ENCODE assay signal across 1 cellular context in the genomic region with DNA sequence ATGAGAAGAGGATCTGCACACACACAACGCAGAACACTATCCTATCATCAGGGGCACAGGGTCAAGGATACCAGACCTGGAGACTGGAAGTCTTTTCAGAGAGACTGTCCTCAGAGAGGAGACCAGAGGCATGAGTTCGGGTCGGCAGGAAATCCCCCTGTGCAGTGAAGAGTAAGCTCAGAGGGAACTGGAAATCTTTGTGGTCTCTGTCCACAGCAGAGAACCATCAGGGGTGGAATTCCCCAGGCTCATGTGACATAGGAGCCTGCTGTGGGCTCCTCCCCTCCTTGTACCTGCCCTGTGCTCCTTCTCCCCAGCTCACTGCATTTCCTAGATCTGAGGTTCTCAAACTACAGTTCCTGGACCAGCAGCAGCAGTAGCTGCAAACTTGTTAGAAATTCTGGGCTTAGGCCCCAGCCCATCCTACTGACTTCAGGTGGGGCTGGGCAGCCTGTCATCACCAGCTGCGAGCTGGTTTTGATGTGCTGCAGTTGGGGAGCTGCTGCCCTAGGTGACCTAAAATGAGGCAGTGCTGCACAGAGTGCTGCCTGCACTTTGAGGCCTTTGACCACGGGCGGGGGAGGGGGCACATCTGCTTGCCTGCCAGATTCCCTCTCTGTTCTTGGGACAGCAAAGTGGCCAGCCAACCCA.
TF ChIP-seq lines count a peak whose summit lies in the region.

No MANE protein-coding gene starts in this region.

TF ChIP-seq in GM12878, 131 proteins besides CTCF, POLR2A, EP300 and RAD21 (continued from another document and continues in another):
- TF ChIP-seq STAT3 (IDR thresholded peaks at IDR 0.05; ENCODE audit: low read depth, low read length), result no peak
- peak; percentile 52 for TF ChIP-seq MEF2B (IDR thresholded peaks at IDR 0.05; ENCODE audit: partially characterized antibody, poor library complexity, severe bottlenecking)
- TF ChIP-seq, protein P1, sequence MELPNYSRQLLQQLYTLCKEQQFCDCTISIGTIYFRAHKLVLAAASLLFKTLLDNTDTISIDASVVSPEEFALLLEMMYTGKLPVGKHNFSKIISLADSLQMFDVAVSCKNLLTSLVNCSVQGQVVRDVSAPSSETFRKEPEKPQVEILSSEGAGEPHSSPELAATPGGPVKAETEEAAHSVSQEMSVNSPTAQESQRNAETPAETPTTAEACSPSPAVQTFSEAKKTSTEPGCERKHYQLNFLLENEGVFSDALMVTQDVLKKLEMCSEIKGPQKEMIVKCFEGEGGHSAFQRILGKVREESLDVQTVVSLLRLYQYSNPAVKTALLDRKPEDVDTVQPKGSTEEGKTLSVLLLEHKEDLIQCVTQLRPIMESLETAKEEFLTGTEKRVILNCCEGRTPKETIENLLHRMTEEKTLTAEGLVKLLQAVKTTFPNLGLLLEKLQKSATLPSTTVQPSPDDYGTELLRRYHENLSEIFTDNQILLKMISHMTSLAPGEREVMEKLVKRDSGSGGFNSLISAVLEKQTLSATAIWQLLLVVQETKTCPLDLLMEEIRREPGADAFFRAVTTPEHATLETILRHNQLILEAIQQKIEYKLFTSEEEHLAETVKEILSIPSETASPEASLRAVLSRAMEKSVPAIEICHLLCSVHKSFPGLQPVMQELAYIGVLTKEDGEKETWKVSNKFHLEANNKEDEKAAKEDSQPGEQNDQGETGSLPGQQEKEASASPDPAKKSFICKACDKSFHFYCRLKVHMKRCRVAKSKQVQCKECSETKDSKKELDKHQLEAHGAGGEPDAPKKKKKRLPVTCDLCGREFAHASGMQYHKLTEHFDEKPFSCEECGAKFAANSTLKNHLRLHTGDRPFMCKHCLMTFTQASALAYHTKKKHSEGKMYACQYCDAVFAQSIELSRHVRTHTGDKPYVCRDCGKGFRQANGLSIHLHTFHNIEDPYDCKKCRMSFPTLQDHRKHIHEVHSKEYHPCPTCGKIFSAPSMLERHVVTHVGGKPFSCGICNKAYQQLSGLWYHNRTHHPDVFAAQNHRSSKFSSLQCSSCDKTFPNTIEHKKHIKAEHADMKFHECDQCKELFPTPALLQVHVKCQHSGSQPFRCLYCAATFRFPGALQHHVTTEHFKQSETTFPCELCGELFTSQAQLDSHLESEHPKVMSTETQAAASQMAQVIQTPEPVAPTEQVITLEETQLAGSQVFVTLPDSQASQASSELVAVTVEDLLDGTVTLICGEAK (IDR thresholded peaks at IDR 0.05; ENCODE audit: borderline replicate concordance), result peak; percentile 41; the same call in 1 of the 2 replicates
- peak; percentile 74; the same call in 1 of the 2 replicates for TF ChIP-seq NBN (IDR thresholded peaks at IDR 0.05)
- no peak for TF ChIP-seq NR2C1 (IDR thresholded peaks at IDR 0.05)
- TF ChIP-seq TAF1 (IDR thresholded peaks at IDR 0.05; ENCODE audit: borderline replicate concordance, low read depth, low read length), result peak; percentile 62
- TF ChIP-seq, protein P2, sequence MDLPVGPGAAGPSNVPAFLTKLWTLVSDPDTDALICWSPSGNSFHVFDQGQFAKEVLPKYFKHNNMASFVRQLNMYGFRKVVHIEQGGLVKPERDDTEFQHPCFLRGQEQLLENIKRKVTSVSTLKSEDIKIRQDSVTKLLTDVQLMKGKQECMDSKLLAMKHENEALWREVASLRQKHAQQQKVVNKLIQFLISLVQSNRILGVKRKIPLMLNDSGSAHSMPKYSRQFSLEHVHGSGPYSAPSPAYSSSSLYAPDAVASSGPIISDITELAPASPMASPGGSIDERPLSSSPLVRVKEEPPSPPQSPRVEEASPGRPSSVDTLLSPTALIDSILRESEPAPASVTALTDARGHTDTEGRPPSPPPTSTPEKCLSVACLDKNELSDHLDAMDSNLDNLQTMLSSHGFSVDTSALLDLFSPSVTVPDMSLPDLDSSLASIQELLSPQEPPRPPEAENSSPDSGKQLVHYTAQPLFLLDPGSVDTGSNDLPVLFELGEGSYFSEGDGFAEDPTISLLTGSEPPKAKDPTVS (IDR thresholded peaks at IDR 0.05; ENCODE audit: low read depth, low read length), result no peak
- peak; percentile 86 to 87 for TF ChIP-seq IKZF2 (IDR thresholded peaks at IDR 0.05)
- 0 out of 2 replicates have a peak, but pooled peaks have one; percentile 12 for TF ChIP-seq SMARCA5 (IDR thresholded peaks at IDR 0.05)
- TF ChIP-seq MXI1 (IDR thresholded peaks at IDR 0.05; ENCODE audit: low read depth, low read length), result 0 out of 2 replicates have a peak, but pooled peaks have one; percentile 52
- TF ChIP-seq TCF12 (IDR thresholded peaks at IDR 0.05; ENCODE audit: low read depth, low read length), result peak; percentile 43; the same call in 1 of the 2 replicates
- TF ChIP-seq CREM (IDR thresholded peaks at IDR 0.05; ENCODE audit: low read depth), result peak; percentile 28
- TF ChIP-seq ZNF274 (IDR thresholded peaks at IDR 0.05; ENCODE audit: insufficient read depth, insufficient read length), result no peak
- TF ChIP-seq SKIL (IDR thresholded peaks at IDR 0.05; ENCODE audit: low read depth, poor library complexity, severe bottlenecking), result no peak
- no peak for TF ChIP-seq ASH2L (IDR thresholded peaks at IDR 0.05; ENCODE audit: borderline replicate concordance, low read depth)
- TF ChIP-seq TARDBP (IDR thresholded peaks at IDR 0.05; ENCODE audit: borderline replicate concordance), result no peak
- TF ChIP-seq JUNB (IDR thresholded peaks at IDR 0.05), result 0 out of 2 replicates have a peak, but pooled peaks have one; percentile 11
- TF ChIP-seq SIN3A (IDR thresholded peaks at IDR 0.05; ENCODE audit: low read depth, low read length), result peak; percentile 54; the same call in 1 of the 2 replicates
- 0 out of 2 replicates have a peak, but pooled peaks have one; percentile 10 for TF ChIP-seq WRNIP1 (IDR thresholded peaks at IDR 0.05; ENCODE audit: borderline replicate concordance, low read depth, low read length)
- peak; percentile 87 for TF ChIP-seq EED (IDR thresholded peaks at IDR 0.05; ENCODE audit: low read depth)
- TF ChIP-seq POLR2AphosphoS2 (IDR thresholded peaks at IDR 0.05; ENCODE audit: low read depth, low read length), result peak; percentile 63
- peak; percentile 48 for TF ChIP-seq HDAC6 (IDR thresholded peaks at IDR 0.05; ENCODE audit: unreplicated experiment)
- peak; percentile 39; the same call in 1 of the 2 replicates for TF ChIP-seq ATF7 (IDR thresholded peaks at IDR 0.05; ENCODE audit: low read depth)
- TF ChIP-seq NFIC (IDR thresholded peaks at IDR 0.05; ENCODE audit: low read depth, low read length), result peak; percentile 57; the same call in 1 of the 2 replicates
- TF ChIP-seq, protein P3, sequence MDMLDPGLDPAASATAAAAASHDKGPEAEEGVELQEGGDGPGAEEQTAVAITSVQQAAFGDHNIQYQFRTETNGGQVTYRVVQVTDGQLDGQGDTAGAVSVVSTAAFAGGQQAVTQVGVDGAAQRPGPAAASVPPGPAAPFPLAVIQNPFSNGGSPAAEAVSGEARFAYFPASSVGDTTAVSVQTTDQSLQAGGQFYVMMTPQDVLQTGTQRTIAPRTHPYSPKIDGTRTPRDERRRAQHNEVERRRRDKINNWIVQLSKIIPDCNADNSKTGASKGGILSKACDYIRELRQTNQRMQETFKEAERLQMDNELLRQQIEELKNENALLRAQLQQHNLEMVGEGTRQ (IDR thresholded peaks at IDR 0.05; ENCODE audit: borderline replicate concordance, low read depth, low read length), result peak; percentile 73
- peak; percentile 49 for TF ChIP-seq SP1 (IDR thresholded peaks at IDR 0.05; ENCODE audit: low read depth, low read length)
- peak; percentile 35; the same call in 1 of the 2 replicates for TF ChIP-seq TCF3 (IDR thresholded peaks at IDR 0.05; ENCODE audit: borderline replicate concordance, insufficient read depth, low read depth, low read length)
- no peak for TF ChIP-seq ZZZ3 (IDR thresholded peaks at IDR 0.05; ENCODE audit: control insufficient read depth, insufficient read length, low read depth)
- TF ChIP-seq SMAD1 (IDR thresholded peaks at IDR 0.05; ENCODE audit: low read depth, partially characterized antibody), result peak; percentile 48
- peak; percentile 68 to 70; a peak in 3 of 4 replicates for TF ChIP-seq BHLHE40 (IDR thresholded peaks at IDR 0.05; ENCODE audit: borderline replicate concordance in 1 of 2, low read depth in 2 of 2, low read length in 1 of 2)
- no peak for TF ChIP-seq NR2C2 (IDR thresholded peaks at IDR 0.05; ENCODE audit: borderline replicate concordance, control insufficient read depth, insufficient read length, low read depth)
- no peak for TF ChIP-seq ZSCAN29 (IDR thresholded peaks at IDR 0.05)
- peak; percentile 93 for TF ChIP-seq RAD51 (IDR thresholded peaks at IDR 0.05)
- TF ChIP-seq MLLT1 (IDR thresholded peaks at IDR 0.05), result no peak
- TF ChIP-seq SMC3 (IDR thresholded peaks at IDR 0.05; ENCODE audit: borderline replicate concordance, low read length), result no peak; the same call in 1 of the 2 replicates
- TF ChIP-seq, protein P4, sequence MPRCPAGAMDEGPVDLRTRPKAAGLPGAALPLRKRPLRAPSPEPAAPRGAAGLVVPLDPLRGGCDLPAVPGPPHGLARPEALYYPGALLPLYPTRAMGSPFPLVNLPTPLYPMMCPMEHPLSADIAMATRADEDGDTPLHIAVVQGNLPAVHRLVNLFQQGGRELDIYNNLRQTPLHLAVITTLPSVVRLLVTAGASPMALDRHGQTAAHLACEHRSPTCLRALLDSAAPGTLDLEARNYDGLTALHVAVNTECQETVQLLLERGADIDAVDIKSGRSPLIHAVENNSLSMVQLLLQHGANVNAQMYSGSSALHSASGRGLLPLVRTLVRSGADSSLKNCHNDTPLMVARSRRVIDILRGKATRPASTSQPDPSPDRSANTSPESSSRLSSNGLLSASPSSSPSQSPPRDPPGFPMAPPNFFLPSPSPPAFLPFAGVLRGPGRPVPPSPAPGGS (IDR thresholded peaks at IDR 0.05; ENCODE audit: borderline replicate concordance, insufficient read depth, low read depth, low read length, poor library complexity, severe bottlenecking), result peak; percentile 48
- no peak for TF ChIP-seq NRF1 (conservative IDR thresholded peaks at IDR 0.05; ENCODE audit: low read depth, low read length)
- TF ChIP-seq KDM1A (IDR thresholded peaks at IDR 0.05; ENCODE audit: borderline replicate concordance), result no peak
- peak; percentile 84 for TF ChIP-seq IRF4 (IDR thresholded peaks at IDR 0.05; ENCODE audit: low read depth, low read length)
- no peak for TF ChIP-seq ZNF384 (IDR thresholded peaks at IDR 0.05; ENCODE audit: borderline replicate concordance, low read depth, low read length)
- TF ChIP-seq PML (IDR thresholded peaks at IDR 0.05; ENCODE audit: low read length), result peak; percentile 51
- peak; percentile 94 for TF ChIP-seq RUNX3 (IDR thresholded peaks at IDR 0.05; ENCODE audit: low read length)
- TF ChIP-seq, protein P5, sequence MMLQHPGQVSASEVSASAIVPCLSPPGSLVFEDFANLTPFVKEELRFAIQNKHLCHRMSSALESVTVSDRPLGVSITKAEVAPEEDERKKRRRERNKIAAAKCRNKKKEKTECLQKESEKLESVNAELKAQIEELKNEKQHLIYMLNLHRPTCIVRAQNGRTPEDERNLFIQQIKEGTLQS (IDR thresholded peaks at IDR 0.05; ENCODE audit: borderline replicate concordance, extremely low read depth, low read depth, low read length), result no peak; the same call in 1 of the 2 replicates
- TF ChIP-seq ZNF622 (IDR thresholded peaks at IDR 0.05), result no peak
- peak; percentile 60; the same call in 1 of the 2 replicates for TF ChIP-seq HDGF (IDR thresholded peaks at IDR 0.05)
- peak; percentile 67; the same call in 1 of the 2 replicates for TF ChIP-seq MTA2 (IDR thresholded peaks at IDR 0.05; ENCODE audit: low read depth)
- TF ChIP-seq DPF2 (IDR thresholded peaks at IDR 0.05), result peak; percentile 91
- TF ChIP-seq POLR2AphosphoS5 (IDR thresholded peaks at IDR 0.05; ENCODE audit: low read length), result peak; percentile 88; the same call in 1 of the 2 replicates
- TF ChIP-seq REST (IDR thresholded peaks at IDR 0.05; ENCODE audit: low read depth, low read length), result no peak
